In the genomic region with DNA sequence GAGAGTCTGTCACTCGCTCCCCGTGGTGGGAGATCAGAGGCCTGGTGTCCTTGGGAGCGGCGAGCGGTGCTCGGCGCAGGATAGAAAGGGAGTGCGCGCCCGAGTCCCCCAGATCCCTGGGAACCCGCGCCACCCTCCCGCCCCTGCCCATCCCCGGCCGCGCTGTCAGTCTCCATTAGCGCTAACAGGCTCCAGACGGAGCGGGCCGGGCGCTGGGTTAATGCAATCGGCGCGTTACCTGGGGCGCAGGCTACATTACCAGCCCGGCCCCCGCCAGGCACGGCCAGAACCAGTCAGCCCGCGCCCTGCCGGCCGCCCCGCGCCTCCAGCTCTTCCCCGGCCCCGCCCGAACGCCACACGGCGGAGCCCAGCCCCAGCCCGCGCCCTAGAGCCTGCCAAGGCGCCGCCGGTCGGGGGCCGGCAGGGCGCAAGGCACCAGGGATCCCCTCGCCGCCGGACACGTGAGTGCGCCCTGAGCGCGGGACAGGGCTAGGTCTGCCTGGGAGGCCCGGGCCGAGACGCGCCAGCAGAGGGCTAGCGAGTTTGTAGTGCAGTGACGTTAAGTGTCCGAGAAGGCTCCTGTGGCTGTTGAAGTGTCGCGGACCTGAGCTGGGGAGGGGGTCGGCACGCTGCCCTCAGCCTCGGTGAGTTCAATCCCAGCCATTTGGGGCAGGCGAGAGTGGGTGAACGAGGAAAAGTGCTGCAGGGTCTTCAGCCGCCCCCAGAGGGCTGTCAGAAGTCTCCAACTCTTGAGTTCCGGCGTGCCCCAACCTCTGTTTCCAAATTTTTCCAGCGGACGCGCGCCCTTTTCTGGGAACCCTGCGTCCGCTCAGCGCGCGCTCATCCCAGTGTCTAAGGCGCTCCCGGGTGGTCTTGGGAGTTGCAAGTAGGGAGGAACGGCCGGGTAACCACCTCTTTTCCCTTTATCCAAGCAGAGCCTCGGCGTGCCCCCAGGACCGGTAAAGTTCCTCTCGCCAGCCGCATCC, we compare ENCODE assay signal across 10 cellular contexts. TPM values are rescaled to one million over a fixed set of nuclear protein-coding genes. Genes with fewer than 3 reads are reported as not detected.
DNase-seq lines count a peak whose midpoint lies in the region; ATAC-seq, FAIRE-seq and TF ChIP-seq lines count a peak whose summit lies in the region.
"Had no signal": no experiment of that assay in that cellular context is flagged by ENCODE, and none has a peak within 500 bp of the region (broad histone marks: within the 10 kb centered on the region; RNA-seq: fewer than 3 reads in every experiment).

A gene (plus strand): TSS at position 280 of the 986 bp plus-strand sequence. CDS start 707 bp downstream, outside the sequence.

- 41% methylated on average over 25 of the region's 90 CpGs for WGBS in A549 (ENCODE audit: missing lambda C conversion rate)
- WGBS in esophagus squamous epithelium, 2 donors, result 0% methylated on average over 29 of the region's 90 CpGs; no CpG with 5 or more reads in 1 of the 2 donors

- H3K9me3 ChIP-seq in A549 (no peaks in the 10 kb centered on the region), esophagus squamous epithelium (no peaks in the 10 kb centered on the region)

- no peaks in the 10 kb centered on the region for H3K36me3 ChIP-seq in esophagus squamous epithelium

- peaks cover 3 to 85% (median 10%) of the 10 kb centered on the region in 4 donors for H3K27me3 ChIP-seq in esophagus squamous epithelium

- CTCF ChIA-PET in A549 (lab: Yijun Ruan, JAX), result interaction anchor here (3.5 kb wide), 1 partner anchor 46 kb away, joined by 12 read pairs; no protein-coding TSS in a partner anchor

- TF ChIP-seq POLR2A in A549 (IDR thresholded peaks at IDR 0.05; ENCODE audit: low read length) (no peak), esophagus squamous epithelium (IDR thresholded peaks at IDR 0.05) (no peak)

- no peak for TF ChIP-seq RAD21 in A549 (conservative IDR thresholded peaks at IDR 0.05 in 1 of 2, IDR thresholded peaks at IDR 0.05 in 1 of 2)

- no peak for TF ChIP-seq EP300 in A549 (IDR thresholded peaks at IDR 0.05)

- DNase-seq in A549 (ENCODE audit: low read depth in 1 of 2, low spot score in 1 of 2) (peak in 1 of 2 experiments; percentile 39), NCI-H69 (lab: John Stamatoyannopoulos, UW) (peak; percentile 6), esophagus squamous epithelium (lab: John Stamatoyannopoulos, UW) (no peak), lung microvascular endothelial cell (ENCODE audit: low read depth in 2 of 2) (peak; percentile 9 to 14), pons (ENCODE audit: low spot score) (no peak), T1000 (lab: John Stamatoyannopoulos, UW) (no peak), superior temporal gyrus (ENCODE audit: extremely low spot score) (no peak)
- DNase-seq: activated CD4-positive, alpha-beta T cell treated with anti-CD3 and anti-CD28 coated beads for 48 hours; NCI-H1092 treated with DMSO at 0.1 percent for 48 hours had no signal

- POLR2A ChIA-PET in A549 (lab: Yijun Ruan, JAX), result no interaction called here

- no peak within 1 kb of the TSS for H3K4me3 ChIP-seq in A549
- H3K4me3 ChIP-seq in esophagus squamous epithelium, result peak within 1 kb of the TSS; percentile 20 to 60 (median 40)

- intact Hi-C loops in esophagus squamous epithelium (cut with DNase I), result no loop called here

- no peak for FAIRE-seq in A549 (lab: Jason Lieb, UNC)

- H3K4me1 ChIP-seq in A549, result no peaks in the 10 kb centered on the region
- H3K4me1 ChIP-seq in esophagus squamous epithelium, result peaks cover 5 to 18% (median 8%) of the 10 kb centered on the region in 3 donors

- ATAC-seq in A549 (peak; percentile 57 to 82; a peak in 4 of 6 replicates), HG03097 (IDR thresholded peaks at IDR 0.05; ENCODE audit: low FRiP score, unreplicated experiment) (no peak)

- H3K4me2 ChIP-seq in A549, result peak within 1 kb of the TSS; percentile 57

- TF ChIP-seq CTCF in A549 (IDR thresholded peaks at IDR 0.05) (no peak), esophagus squamous epithelium (IDR thresholded peaks at IDR 0.05) (peak in 2 of 6 experiments; percentile 14 to 38)

- H3K27ac ChIP-seq in A549, result no peak within 1 kb of the TSS
- H3K27ac ChIP-seq in esophagus squamous epithelium, result no peak within 1 kb of the TSS

TF ChIP-seq in A549, 52 proteins besides CTCF, POLR2A, EP300 and RAD21:
- no peak for TF ChIP-seq FOXS1 (CRISPR knock-in tag; IDR thresholded peaks at IDR 0.05)
- no peak for TF ChIP-seq HDAC2 (IDR thresholded peaks at IDR 0.05)
- no peak for TF ChIP-seq FOSB (CRISPR knock-in tag; IDR thresholded peaks at IDR 0.05)
- TF ChIP-seq, protein P1, sequence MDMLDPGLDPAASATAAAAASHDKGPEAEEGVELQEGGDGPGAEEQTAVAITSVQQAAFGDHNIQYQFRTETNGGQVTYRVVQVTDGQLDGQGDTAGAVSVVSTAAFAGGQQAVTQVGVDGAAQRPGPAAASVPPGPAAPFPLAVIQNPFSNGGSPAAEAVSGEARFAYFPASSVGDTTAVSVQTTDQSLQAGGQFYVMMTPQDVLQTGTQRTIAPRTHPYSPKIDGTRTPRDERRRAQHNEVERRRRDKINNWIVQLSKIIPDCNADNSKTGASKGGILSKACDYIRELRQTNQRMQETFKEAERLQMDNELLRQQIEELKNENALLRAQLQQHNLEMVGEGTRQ (IDR thresholded peaks at IDR 0.05), result no peak
- TF ChIP-seq ZNF302 (CRISPR knock-in tag; IDR thresholded peaks at IDR 0.05), result no peak
- TF ChIP-seq, protein P2, sequence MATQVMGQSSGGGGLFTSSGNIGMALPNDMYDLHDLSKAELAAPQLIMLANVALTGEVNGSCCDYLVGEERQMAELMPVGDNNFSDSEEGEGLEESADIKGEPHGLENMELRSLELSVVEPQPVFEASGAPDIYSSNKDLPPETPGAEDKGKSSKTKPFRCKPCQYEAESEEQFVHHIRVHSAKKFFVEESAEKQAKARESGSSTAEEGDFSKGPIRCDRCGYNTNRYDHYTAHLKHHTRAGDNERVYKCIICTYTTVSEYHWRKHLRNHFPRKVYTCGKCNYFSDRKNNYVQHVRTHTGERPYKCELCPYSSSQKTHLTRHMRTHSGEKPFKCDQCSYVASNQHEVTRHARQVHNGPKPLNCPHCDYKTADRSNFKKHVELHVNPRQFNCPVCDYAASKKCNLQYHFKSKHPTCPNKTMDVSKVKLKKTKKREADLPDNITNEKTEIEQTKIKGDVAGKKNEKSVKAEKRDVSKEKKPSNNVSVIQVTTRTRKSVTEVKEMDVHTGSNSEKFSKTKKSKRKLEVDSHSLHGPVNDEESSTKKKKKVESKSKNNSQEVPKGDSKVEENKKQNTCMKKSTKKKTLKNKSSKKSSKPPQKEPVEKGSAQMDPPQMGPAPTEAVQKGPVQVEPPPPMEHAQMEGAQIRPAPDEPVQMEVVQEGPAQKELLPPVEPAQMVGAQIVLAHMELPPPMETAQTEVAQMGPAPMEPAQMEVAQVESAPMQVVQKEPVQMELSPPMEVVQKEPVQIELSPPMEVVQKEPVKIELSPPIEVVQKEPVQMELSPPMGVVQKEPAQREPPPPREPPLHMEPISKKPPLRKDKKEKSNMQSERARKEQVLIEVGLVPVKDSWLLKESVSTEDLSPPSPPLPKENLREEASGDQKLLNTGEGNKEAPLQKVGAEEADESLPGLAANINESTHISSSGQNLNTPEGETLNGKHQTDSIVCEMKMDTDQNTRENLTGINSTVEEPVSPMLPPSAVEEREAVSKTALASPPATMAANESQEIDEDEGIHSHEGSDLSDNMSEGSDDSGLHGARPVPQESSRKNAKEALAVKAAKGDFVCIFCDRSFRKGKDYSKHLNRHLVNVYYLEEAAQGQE (IDR thresholded peaks at IDR 0.05), result no peak
- TF ChIP-seq CEBPB (IDR thresholded peaks at IDR 0.05), result no peak
- TF ChIP-seq MAZ (IDR thresholded peaks at IDR 0.05; ENCODE audit: borderline replicate concordance, low read depth, low read length), result no peak
- TF ChIP-seq NR3C1 (IDR thresholded peaks at IDR 0.05), result no peak
- TF ChIP-seq TP53 (CRISPR knock-in tag; IDR thresholded peaks at IDR 0.05), result no peak

RNA-seq across cellular contexts. Expression of the gene that starts here (rescaled TPM):
- polyA plus RNA-seq in A549 (2011; rRNA removed), result not detected in 2 replicates
- not detected in 2 replicates for polyA plus RNA-seq in A549 (2012; cell fraction: cytosol; rRNA removed)
- 0.05 TPM in 1 of 2 replicates, not detected in the other for polyA plus RNA-seq in A549 (2012; cell fraction: nucleus; rRNA removed)
- polyA plus RNA-seq in A549 (2017; fragmentation: RNase III; extraction: RNeasy Plus Mini Kit Qiagen cat#74134 plus additional on column Dnase treatment), result not detected in 3 replicates
- not detected in 2 replicates for polyA minus RNA-seq in A549 (2011; rRNA and poly(A)+ RNA removed)
- total RNA-seq in esophagus squamous epithelium, result under 1 TPM in 2 of 4 donors, not detected in 2; 0.18 to 0.76 TPM
- total RNA-seq in lung microvascular endothelial cell, result not detected in 2 replicates

Comparison
In these comparisons a context has a peak if more than half of its experiments do, and no peak if none do; other contexts are left out.
1. Peak in ATAC-seq and H3K4me2 ChIP-seq in A549; RNA of the gene not detected or under 1 TPM.
2. Peak in DNase-seq in lung microvascular endothelial cell; RNA of the gene not detected or under 1 TPM.